Comparison of ENCODE assay signal across 19 cellular contexts in genomic region chr6:161890133-161890833, GRCh38.
DNase-seq lines count a peak whose midpoint lies in the region; ATAC-seq lines count a peak whose summit lies in the region.
"Had no signal": no experiment of that assay in that cellular context is flagged by ENCODE, and none has a peak within 500 bp of the region (broad histone marks: within the 10 kb centered on the region; RNA-seq: fewer than 3 reads in every experiment).

No MANE protein-coding gene starts in this region.

- H3K27ac ChIP-seq in HUES6 (ENCODE audit: low read depth, low read length) (no peak overlapping the region), substantia nigra (ENCODE audit: low read depth, low read length, poor library complexity, severe bottlenecking) (peak overlapping the region; percentile 24)
- H3K27ac ChIP-seq: SJSA1 had no signal

- H3K4me1 ChIP-seq in HUES6 (ENCODE audit: control insufficient read depth, insufficient read depth, low read length), result peaks cover 18% of the 10 kb centered on the region
- H3K4me1 ChIP-seq: SJSA1 had no signal

- no peak overlapping the region for H3K9ac ChIP-seq in HUES6 (ENCODE audit: low read length)

- ATAC-seq in HG03280 (IDR thresholded peaks at IDR 0.05; ENCODE audit: unreplicated experiment) (no peak), HG03439 (IDR thresholded peaks at IDR 0.05; ENCODE audit: unreplicated experiment) (no peak)
- ATAC-seq: effector memory CD8-positive, alpha-beta T cell had no signal

- no peaks in the 10 kb centered on the region for H3K9me3 ChIP-seq in HUES6 (ENCODE audit: control insufficient read depth, insufficient read depth, low read depth, low read length)
- H3K9me3 ChIP-seq: SJSA1 had no signal

- H3K36me3 ChIP-seq in HUES6 (ENCODE audit: control insufficient read depth, insufficient read depth, low read length), result no peaks in the 10 kb centered on the region
- H3K36me3 ChIP-seq: SJSA1 had no signal

- peak overlapping the region; percentile 47 for H3K4me3 ChIP-seq in HUES6 (ENCODE audit: low read depth, low read length)
- H3K4me3 ChIP-seq: SJSA1 had no signal

- H3K27me3 ChIP-seq in HUES6 (ENCODE audit: control insufficient read depth, insufficient read depth, low read length), result peaks cover 41% of the 10 kb centered on the region
- H3K27me3 ChIP-seq: SJSA1 had no signal

- DNase-seq in astrocyte of the hippocampus (ENCODE audit: low read depth, low spot score) (peak; percentile 55), medulla oblongata (ENCODE audit: extremely low spot score) (peak; percentile 70), substantia nigra (lab: John Stamatoyannopoulos, UW) (peak in 17 of 49 donors; percentile 2 to 46 (median 15))
- no peak for DNase-seq in activated T-cell treated with anti-CD3 and anti-CD28 coated beads, Interleukin-2, amount 50 U/mL, for 48 hours
- DNase-seq: activated CD4-positive, CD25-positive, alpha-beta regulatory T cell treated with anti-CD3 and anti-CD28 coated beads, Interleukin-2, amount 50 U/mL, for 72 hours; activated gamma-delta T cell; amniotic stem cell; cerebellar nuclear complex; COR-L47; effector memory CD8-positive, alpha-beta T cell; EL; NCI-H1105 treated with DMSO at 0.1 percent for 48 hours; OCI-M1; stimulated activated CD4-positive, alpha-beta T cell treated with anti-CD3 and anti-CD28 coated beads, Interleukin-2, amount 100 ng/mL, for 48 hours; T1000 had no signal

Comparison
In these comparisons a context has a peak if more than half of its experiments do, and no peak if none do; other contexts are left out.
1. DNase-seq: peak in astrocyte of the hippocampus (single experiment) and medulla oblongata (single experiment); none in activated T-cell treated with anti-CD3 and anti-CD28 coated beads, Interleukin-2, amount 50 U/mL, for 48 hours (0 of 2).